32 cellular contexts compared by ENCODE assay signal in genomic region chrX:42362219-42362618, GRCh38.
"Had no signal": no experiment of that assay in that cellular context is flagged by ENCODE, and none has a peak within 500 bp of the region (broad histone marks: within the 10 kb centered on the region; RNA-seq: fewer than 3 reads in every experiment).

No MANE protein-coding gene starts in this region.

- H3K4me1 ChIP-seq: adrenal gland, body of pancreas, breast epithelium had no signal

- H3K27me3 ChIP-seq: adrenal gland, body of pancreas, brain microvascular endothelial cell had no signal

- H3K36me3 ChIP-seq: adrenal gland, brain microvascular endothelial cell, breast epithelium had no signal

- ATAC-seq: activated CD8-positive, alpha-beta T cell treated with anti-CD3 and anti-CD28 coated beads for 36 hours; activated naive CD4-positive, alpha-beta T cell treated with anti-CD3 and anti-CD28 coated beads, Interleukin-2, amount 50 U/mL, for 72 hours; activated T-cell treated with anti-CD3 and anti-CD28 coated beads, Interleukin-2, amount 50 U/mL, for 4 hours; activated T-cell treated with anti-CD3 and anti-CD28 coated beads, Interleukin-2, amount 50 U/mL, for 72 hours; activated T-helper 17 cell treated with anti-CD3 and anti-CD28 coated beads, Interleukin-2, amount 50 U/mL, for 72 hours; body of pancreas had no signal

- H3K9me3 ChIP-seq: adrenal gland, body of pancreas, breast epithelium had no signal

- H3K4me3 ChIP-seq: adrenal gland, body of pancreas, breast epithelium had no signal

- FAIRE-seq: TTC549 had no signal

- H3K27ac ChIP-seq: adrenal gland, body of pancreas, brain microvascular endothelial cell, breast epithelium, VCaP had no signal

- DNase-seq: activated B cell treated with CpG ODN at 0.5 μM for 24 hours; activated CD4-positive, alpha-beta memory T cell treated with anti-CD3 and anti-CD28 coated beads for 36 hours; activated CD4-positive, alpha-beta T cell treated with anti-CD3 and anti-CD28 coated beads for 4 hours; activated CD4-positive, alpha-beta T cell treated with anti-CD3 and anti-CD28 coated beads, Interleukin-2, amount 10 ng/mL, durations not matched to agents 24 days and 14 days; activated CD4-positive, alpha-beta T cell treated with anti-CD3 and anti-CD28 coated beads, Interleukin-2, amount 50 U/mL, for 1 hour; activated CD4-positive, alpha-beta T cell treated with anti-CD3 and anti-CD28 coated beads, Interleukin-2, amount 50 U/mL, for 4 hours; activated CD4-positive, CD25-positive, alpha-beta regulatory T cell treated with anti-CD3 and anti-CD28 coated beads, Interleukin-2, amount 50 U/mL, for 72 hours; activated CD8-positive, alpha-beta memory T cell treated with anti-CD3 and anti-CD28 coated beads, Interleukin-2, amount 50 U/mL, for 4 hours; activated CD8-positive, alpha-beta T cell treated with anti-CD3 and anti-CD28 coated beads for 36 hours; activated effector memory CD4-positive, alpha-beta T cell treated with anti-CD3 and anti-CD28 coated beads, Interleukin-2, amount 50 U/mL, for 16 hours; activated gamma-delta T cell treated with Interleukin-2 at 50 U/mL for 16 hours; activated naive CD4-positive, alpha-beta T cell; activated naive CD4-positive, alpha-beta T cell treated with anti-CD3 and anti-CD28 coated beads for 36 hours; activated naive CD4-positive, alpha-beta T cell treated with anti-CD3 and anti-CD28 coated beads, Interleukin-2, amount 50 U/mL, for 16 hours; activated naive CD8-positive, alpha-beta T cell treated with anti-CD3 and anti-CD28 coated beads for 36 hours; activated T-cell treated with anti-CD3 and anti-CD28 coated beads for 4 hours; activated T-cell treated with anti-CD3 and anti-CD28 coated beads, Interleukin-2, amount 50 U/mL, for 1 hour; activated T-cell treated with anti-CD3 and anti-CD28 coated beads, Interleukin-2, amount 50 U/mL, for 4 hours; activated T-cell treated with anti-CD3 and anti-CD28 coated beads, Interleukin-2, amount 50 U/mL, for 72 hours; adrenal gland; amniotic stem cell; aorta; body of pancreas; brain microvascular endothelial cell; central memory CD4-positive, alpha-beta T cell; T-helper 2 cell; T-helper 9 cell had no signal
